20 cellular contexts compared by ENCODE assay signal in the genomic region with DNA sequence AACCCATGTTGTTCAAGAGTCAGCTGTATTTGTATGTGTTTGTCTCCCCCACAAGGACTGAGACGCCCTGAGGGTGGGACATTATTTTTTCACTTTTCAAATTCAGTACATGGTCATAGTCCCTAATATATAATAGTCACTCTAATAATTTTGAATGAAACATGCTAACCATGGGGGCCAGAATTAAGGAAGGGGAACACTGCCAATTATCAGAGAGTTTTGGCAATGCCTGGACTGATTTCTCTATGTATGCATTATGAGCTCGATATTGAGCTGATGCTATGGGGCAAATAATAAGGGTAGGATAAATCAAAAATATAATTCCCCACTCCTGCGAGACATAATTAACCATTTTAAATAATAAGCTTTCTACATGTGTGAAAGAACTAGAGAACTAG.
DNase-seq lines count a peak whose midpoint lies in the region; ATAC-seq, FAIRE-seq and TF ChIP-seq lines count a peak whose summit lies in the region.
"Had no signal": no experiment of that assay in that cellular context is flagged by ENCODE, and none has a peak within 500 bp of the region (broad histone marks: within the 10 kb centered on the region; RNA-seq: fewer than 3 reads in every experiment).

No MANE protein-coding gene starts in this region.

- POLR2A ChIA-PET in HCT116 (lab: Charles Lee) = no interaction called here

- H3K27me3 ChIP-seq in HCT116 (ENCODE audit: insufficient read depth, low read length) (no peaks in the 10 kb centered on the region), keratinocyte (ENCODE audit: control insufficient read depth, extremely low read depth, insufficient read depth, low read length) (no peaks in the 10 kb centered on the region), subcutaneous abdominal adipose tissue (ENCODE audit: control insufficient read depth in 5 of 5, insufficient read depth in 4 of 5, low read length in 5 of 5) (no peaks in the 10 kb centered on the region)
- H3K27me3 ChIP-seq: BLaER1 treated with 17β-estradiol and CSF1 and Interleukin-3, amounts not matched to agents 10 nM and 100 nM had no signal

- BruUV-seq in HCT116 (replicated peaks; lab: Mats Ljungman, UMichigan) = no TSS peak

- RAD21 ChIA-PET in HCT116 (lab: Charles Lee; ENCODE audit: low non-redundant PET in 1 of 2, low total read pairs in 2 of 2, uncharacterized antibody in 2 of 2, unreplicated experiment in 2 of 2) = no interaction called here

- no peak for FAIRE-seq in keratinocyte (lab: Jason Lieb, UNC)
- FAIRE-seq: GM12891, HTR-8/SVneo had no signal

- no peak for ATAC-seq in HCT116
- no peak for ATAC-seq in GM21526 (IDR thresholded peaks at IDR 0.05; ENCODE audit: low FRiP score, unreplicated experiment)
- no peak for ATAC-seq in HG03095 (IDR thresholded peaks at IDR 0.05; ENCODE audit: unreplicated experiment)
- ATAC-seq: CD8-positive, alpha-beta T cell; Panc1 had no signal

- no peak overlapping the region for H3K4me3 ChIP-seq in HCT116 (replicated peaks in 1 of 2; ENCODE audit: low read depth in 1 of 2, low read length in 2 of 2)
- peak overlapping the region; percentile 3; the same call in 1 of the 2 replicates for H3K4me3 ChIP-seq in WI38 (ENCODE audit: low read depth, low read length)
- no peak overlapping the region for H3K4me3 ChIP-seq in keratinocyte (ENCODE audit: control insufficient read depth in 2 of 3, extremely low read depth in 1 of 3, insufficient read depth in 2 of 3, low read depth in 1 of 3, low read length in 3 of 3)
- no peak overlapping the region for H3K4me3 ChIP-seq in subcutaneous abdominal adipose tissue (ENCODE audit: low read depth in 1 of 5, low read length in 5 of 5)
- H3K4me3 ChIP-seq: BLaER1 treated with 17β-estradiol and CSF1 and Interleukin-3, amounts not matched to agents 10 nM and 100 nM had no signal

- H3K9me1 ChIP-seq in keratinocyte (ENCODE audit: control insufficient read depth, extremely low read depth, insufficient read depth, low read length) = no peaks in the 10 kb centered on the region

- TF ChIP-seq CTCF in HCT116 (IDR thresholded peaks at IDR 0.05 in 2 of 3, conservative IDR thresholded peaks at IDR 0.05 in 1 of 3; ENCODE audit: borderline replicate concordance in 1 of 3, insufficient read depth in 1 of 3, low read depth in 2 of 3, low read length in 2 of 3) (no peak), WI38 (IDR thresholded peaks at IDR 0.05; ENCODE audit: low read depth, low read length) (no peak), keratinocyte (optimal IDR thresholded peaks at IDR 0.05 in 1 of 3, IDR thresholded peaks at IDR 0.05 in 1 of 3, conservative IDR thresholded peaks at IDR 0.05 in 1 of 3; ENCODE audit: extremely low read depth in 1 of 3, insufficient read depth in 2 of 3, low read length in 3 of 3) (no peak)

- CTCF ChIA-PET in HCT116 (lab: Charles Lee) = interaction anchor here (1.3 kb wide), 1 partner anchor 284 kb away, joined by 4 read pairs; no protein-coding TSS in a partner anchor

- no peak overlapping the region for H3K27ac ChIP-seq in HCT116 (ENCODE audit: low read depth, low read length)
- no peak overlapping the region for H3K27ac ChIP-seq in keratinocyte (ENCODE audit: control insufficient read depth, insufficient read depth, low read length)
- H3K27ac ChIP-seq in subcutaneous abdominal adipose tissue (ENCODE audit: low read depth, low read length) = peak overlapping the region; percentile 63
- H3K27ac ChIP-seq: BLaER1 treated with 17β-estradiol and CSF1 and Interleukin-3, amounts not matched to agents 10 nM and 100 nM; HL-60 had no signal

- dilution Hi-C loops in keratinocyte (cut with MboI; ENCODE audit: extremely low pct_ligation_motif_present, low sequenced_read_pairs) = no loop called here

- H3K4me1 ChIP-seq in HCT116 (ENCODE audit: control insufficient read depth in 1 of 2, insufficient read depth in 2 of 2, low read length in 2 of 2) (peaks cover 0 to 10% of the 10 kb centered on the region in 2 experiments; a peak in 2 of 4 replicates), keratinocyte (ENCODE audit: control insufficient read depth, extremely low read depth, insufficient read depth, low read length) (peaks cover 16% of the 10 kb centered on the region), subcutaneous abdominal adipose tissue (ENCODE audit: control insufficient read depth in 5 of 5, insufficient read depth in 5 of 5, low read length in 5 of 5) (peaks cover 0 to 51% (median 19%) of the 10 kb centered on the region in 5 donors)

- H2AFZ ChIP-seq in HCT116 (ENCODE audit: low read depth, low read length, poor library complexity, severe bottlenecking) (peak overlapping the region; percentile 55), keratinocyte (ENCODE audit: control insufficient read depth, low read length) (no peak overlapping the region)

- no peaks in the 10 kb centered on the region for H3K9me3 ChIP-seq in HCT116 (ENCODE audit: control insufficient read depth in 1 of 2, insufficient read depth in 1 of 2, low read depth in 1 of 2, low read length in 2 of 2)
- no peaks in the 10 kb centered on the region for H3K9me3 ChIP-seq in keratinocyte (ENCODE audit: control insufficient read depth, low read depth, low read length)
- no peaks in the 10 kb centered on the region for H3K9me3 ChIP-seq in subcutaneous abdominal adipose tissue (ENCODE audit: control insufficient read depth in 5 of 5, low read length in 5 of 5)
- H3K9me3 ChIP-seq: BLaER1 treated with 17β-estradiol and CSF1 and Interleukin-3, amounts not matched to agents 10 nM and 100 nM had no signal

- H3K36me3 ChIP-seq in HCT116 (ENCODE audit: control insufficient read depth in 1 of 2, insufficient read depth in 2 of 2, low read length in 2 of 2) (no peaks in the 10 kb centered on the region), keratinocyte (ENCODE audit: control insufficient read depth in 2 of 2, extremely low read depth in 1 of 2, insufficient read depth in 2 of 2, low read length in 2 of 2) (no peaks in the 10 kb centered on the region), subcutaneous abdominal adipose tissue (ENCODE audit: control insufficient read depth in 5 of 5, insufficient read depth in 5 of 5, low read length in 5 of 5) (peaks cover 0 to 5% (median 0%) of the 10 kb centered on the region in 5 donors)
- H3K36me3 ChIP-seq: BLaER1 treated with 17β-estradiol and CSF1 and Interleukin-3, amounts not matched to agents 10 nM and 100 nM had no signal

- H3K79me2 ChIP-seq in HCT116 (ENCODE audit: insufficient read depth, low read length) (no peaks in the 10 kb centered on the region), keratinocyte (ENCODE audit: control insufficient read depth, insufficient read depth, low read length) (peaks cover 2% of the 10 kb centered on the region)

- H4K20me1 ChIP-seq in HCT116 (ENCODE audit: insufficient read depth) (no peaks in the 10 kb centered on the region), keratinocyte (ENCODE audit: control insufficient read depth, extremely low read depth, insufficient read depth, low read length) (no peaks in the 10 kb centered on the region)
- H4K20me1 ChIP-seq: BLaER1 treated with 17β-estradiol and CSF1 and Interleukin-3, amounts not matched to agents 10 nM and 100 nM had no signal

- no peak for TF ChIP-seq RAD21 in HCT116 (IDR thresholded peaks at IDR 0.05; ENCODE audit: low read depth)

- H3K4me2 ChIP-seq in HCT116 (ENCODE audit: low read length) = peak overlapping the region; percentile 39; the same call in 1 of the 2 replicates
- peak overlapping the region; percentile 49 for H3K4me2 ChIP-seq in keratinocyte (ENCODE audit: control insufficient read depth, extremely low read depth, insufficient read depth, low read depth, low read length)

- H3K9ac ChIP-seq in HCT116 (ENCODE audit: low read length) = no peak overlapping the region
- no peak overlapping the region for H3K9ac ChIP-seq in keratinocyte (ENCODE audit: control insufficient read depth, extremely low read depth, insufficient read depth, low read length)
- no peak overlapping the region for H3K9ac ChIP-seq in subcutaneous abdominal adipose tissue (ENCODE audit: low read length in 5 of 5)
- H3K9ac ChIP-seq: BLaER1 treated with 17β-estradiol and CSF1 and Interleukin-3, amounts not matched to agents 10 nM and 100 nM had no signal

- no peaks in the 10 kb centered on the region for H3K9me2 ChIP-seq in HCT116 (ENCODE audit: insufficient read depth)

- intact Hi-C loops in HCT116 (cut with micrococcal nuclease) = no loop called here

- DNase-seq in HCT116 (ENCODE audit: low read depth, low spot score) (no peak), keratinocyte (ENCODE audit: low read depth, low spot score) (no peak), SHP77 (lab: John Stamatoyannopoulos, UW) (no peak)
- DNase-seq: CD8-positive, alpha-beta T cell; DMS53; Kasumi-1; MM.1S; NCI-H1092; NCI-H1436 treated with DMSO at 0.1 percent for 48 hours; NCI-H2029; NCI-H526 had no signal

- TF ChIP-seq POLR2A in HCT116 (IDR thresholded peaks at IDR 0.05; ENCODE audit: borderline replicate concordance, extremely low read depth, insufficient read depth, insufficient read length) = no peak

TF ChIP-seq in HCT116, 20 proteins besides CTCF, POLR2A, EP300 and RAD21 (continues in another document):
- TF ChIP-seq POLR2AphosphoS5 (IDR thresholded peaks at IDR 0.05; ENCODE audit: low read depth, low read length) (no peak), ZFX (IDR thresholded peaks at IDR 0.05) (no peak), SRF (IDR thresholded peaks at IDR 0.05; ENCODE audit: low read depth) (no peak)
- TF ChIP-seq, protein P1, sequence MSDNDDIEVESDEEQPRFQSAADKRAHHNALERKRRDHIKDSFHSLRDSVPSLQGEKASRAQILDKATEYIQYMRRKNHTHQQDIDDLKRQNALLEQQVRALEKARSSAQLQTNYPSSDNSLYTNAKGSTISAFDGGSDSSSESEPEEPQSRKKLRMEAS (IDR thresholded peaks at IDR 0.05) = no peak
- TF ChIP-seq, protein P2, sequence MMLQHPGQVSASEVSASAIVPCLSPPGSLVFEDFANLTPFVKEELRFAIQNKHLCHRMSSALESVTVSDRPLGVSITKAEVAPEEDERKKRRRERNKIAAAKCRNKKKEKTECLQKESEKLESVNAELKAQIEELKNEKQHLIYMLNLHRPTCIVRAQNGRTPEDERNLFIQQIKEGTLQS (IDR thresholded peaks at IDR 0.05) = no peak
